18 cellular contexts compared by ENCODE assay signal in genomic region chr6:71510856-71511255, GRCh38.
"Had no signal": no experiment of that assay in that cellular context is flagged by ENCODE, and none has a peak within 500 bp of the region (broad histone marks: within the 10 kb centered on the region; RNA-seq: fewer than 3 reads in every experiment).

No MANE protein-coding gene starts in this region.

- H3K9me3 Mint-ChIP-seq: central memory CD8-positive, alpha-beta T cell had no signal

- H3K36me3 Mint-ChIP-seq: naive thymus-derived CD4-positive, alpha-beta T cell had no signal

- H3K4me1 ChIP-seq: right lobe of liver, spleen had no signal

- H3K4me3 Mint-ChIP-seq: central memory CD8-positive, alpha-beta T cell; naive thymus-derived CD4-positive, alpha-beta T cell had no signal

- H3K9me3 ChIP-seq: esophagus muscularis mucosa, gastroesophageal sphincter, left ventricle myocardium inferior, lower lobe of right lung, neutrophil, ovary, right lobe of liver, spleen had no signal

- H3K27ac ChIP-seq: epithelial cell of prostate, left ventricle myocardium inferior, lower lobe of right lung, neutrophil, ovary, right lobe of liver, spleen had no signal

- H3K27me3 ChIP-seq: esophagus muscularis mucosa, gastroesophageal sphincter, ovary, right lobe of liver, spleen had no signal

- H3K36me3 ChIP-seq: esophagus muscularis mucosa, gastroesophageal sphincter, left ventricle myocardium inferior, lower lobe of right lung, neutrophil, ovary, right lobe of liver, spleen had no signal

- ATAC-seq: naive thymus-derived CD4-positive, alpha-beta T cell had no signal

- H3K4me3 ChIP-seq: esophagus muscularis mucosa, gastroesophageal sphincter, left ventricle myocardium inferior, lower lobe of right lung, ovary, right lobe of liver, spleen had no signal

- H3K4me1 Mint-ChIP-seq: central memory CD8-positive, alpha-beta T cell; naive thymus-derived CD4-positive, alpha-beta T cell had no signal

- DNase-seq: cortex of kidney; effector memory CD4-positive, alpha-beta T cell; glutamatergic neuron; lower lobe of right lung; naive thymus-derived CD4-positive, alpha-beta T cell; stimulated activated CD4-positive, alpha-beta T cell treated with anti-CD3 and anti-CD28 coated beads, Interleukin-15, amount 100 ng/mL, for 24 hours; stimulated activated CD4-positive, alpha-beta T cell treated with anti-CD3 and anti-CD28 coated beads, Interleukin-1b, Interleukin-23, amount 100 ng/mL, for 48 hours; stimulated activated CD4-positive, alpha-beta T cell treated with anti-CD3 and anti-CD28 coated beads, Interleukin-4, amount 100 ng/mL, for 4 hours; stimulated activated naive CD4-positive, alpha-beta T cell treated with Interleukin-2 at 50 U/mL for 16 hours had no signal
